1 cellular context compared by ENCODE assay signal in genomic region chr16:85306071-85306792, GRCh38.
A peak's percentile ranks its signal among the peaks of the same experiment; 100 is the strongest.
TF ChIP-seq lines count a peak whose summit lies in the region.

No MANE protein-coding gene starts in this region.

TF ChIP-seq in HepG2, 621 proteins besides CTCF, POLR2A, EP300 and RAD21 (continued from another document and continues in another):
- TF ChIP-seq ZBTB26 (CRISPR knock-in tag; IDR thresholded peaks at IDR 0.05; ENCODE audit: borderline replicate concordance) (peak; percentile 79; the same call in 1 of the 2 replicates), ZFP36L1 (CRISPR knock-in tag; IDR thresholded peaks at IDR 0.05) (peak; percentile 94), EEA1 (CRISPR knock-in tag; IDR thresholded peaks at IDR 0.05; ENCODE audit: borderline replicate concordance) (no peak), IRF1 (CRISPR knock-in tag; IDR thresholded peaks at IDR 0.05; ENCODE audit: low read depth) (0 out of 2 replicates have a peak, but pooled peaks have one; percentile 56), HNRNPLL (IDR thresholded peaks at IDR 0.05; ENCODE audit: low read depth, low read length, poor library complexity, severe bottlenecking) (peak; percentile 30), CSRNP2 (CRISPR knock-in tag; conservative IDR thresholded peaks at IDR 0.05; ENCODE audit: low read depth) (no peak), ZBTB46 (CRISPR knock-in tag; IDR thresholded peaks at IDR 0.05; ENCODE audit: borderline replicate concordance) (no peak), ZBTB40 (IDR thresholded peaks at IDR 0.05) (no peak), ZBTB40 (CRISPR knock-in tag; IDR thresholded peaks at IDR 0.05) (peak; percentile 88), ZMYM4 (CRISPR knock-in tag; IDR thresholded peaks at IDR 0.05) (peak; percentile 81), NFE2 (CRISPR knock-in tag; IDR thresholded peaks at IDR 0.05) (no peak), WIZ (CRISPR knock-in tag; IDR thresholded peaks at IDR 0.05) (0 out of 2 replicates have a peak, but pooled peaks have one; percentile 25), ZGPAT (CRISPR knock-in tag; IDR thresholded peaks at IDR 0.05) (peak; percentile 91), HMG20A (CRISPR knock-in tag; IDR thresholded peaks at IDR 0.05; ENCODE audit: borderline replicate concordance) (peak; percentile 79; the same call in 1 of the 2 replicates), MTF1 (CRISPR knock-in tag; IDR thresholded peaks at IDR 0.05) (no peak), POLR2AphosphoS5 (IDR thresholded peaks at IDR 0.05; ENCODE audit: low read depth, low read length) (peak; percentile 61), PITX1 (CRISPR knock-in tag; IDR thresholded peaks at IDR 0.05) (peak; percentile 96), NR0B2 (CRISPR knock-in tag; IDR thresholded peaks at IDR 0.05) (peak; percentile 65), ZNF7 (CRISPR knock-in tag; IDR thresholded peaks at IDR 0.05) (no peak), ZNF773 (CRISPR knock-in tag; IDR thresholded peaks at IDR 0.05; ENCODE audit: borderline replicate concordance) (no peak), ZNF768 (CRISPR knock-in tag; IDR thresholded peaks at IDR 0.05) (peak; percentile 65; the same call in 1 of the 2 replicates), KLF13 (CRISPR knock-in tag; IDR thresholded peaks at IDR 0.05) (no peak), RNF219 (CRISPR knock-in tag; IDR thresholded peaks at IDR 0.05) (no peak), ZBTB14 (CRISPR knock-in tag; IDR thresholded peaks at IDR 0.05) (no peak), PBX3 (CRISPR knock-in tag; IDR thresholded peaks at IDR 0.05; ENCODE audit: borderline replicate concordance) (no peak), ZMYM2 (CRISPR knock-in tag; IDR thresholded peaks at IDR 0.05) (no peak; the same call in 1 of the 2 replicates), TRIM22 (IDR thresholded peaks at IDR 0.05) (no peak), ZNF496 (CRISPR knock-in tag; IDR thresholded peaks at IDR 0.05; ENCODE audit: insufficient replicate concordance) (no peak), ZNF576 (CRISPR knock-in tag; IDR thresholded peaks at IDR 0.05) (no peak), SNAPC2 (CRISPR knock-in tag; IDR thresholded peaks at IDR 0.05) (no peak), ZNF274 (CRISPR knock-in tag; IDR thresholded peaks at IDR 0.05) (peak; percentile 87), HNRNPH1 (optimal IDR thresholded peaks at IDR 0.05; ENCODE audit: low read depth, low read length) (no peak), SRF (IDR thresholded peaks at IDR 0.05; ENCODE audit: low read depth, low read length) (no peak)
